Comparison of ENCODE assay signal across 18 cellular contexts in genomic region chr22:25493794-25494193, GRCh38.
"Had no signal": no experiment of that assay in that cellular context is flagged by ENCODE, and none has a peak within 500 bp of the region (broad histone marks: within the 10 kb centered on the region; RNA-seq: fewer than 3 reads in every experiment).

No MANE protein-coding gene starts in this region.

- DNase-seq: activated CD4-positive, alpha-beta memory T cell treated with anti-CD3 and anti-CD28 coated beads, Interleukin-2, amount 10 ng/mL, durations not matched to agents 7 days and 5 days; activated CD4-positive, alpha-beta T cell treated with anti-CD3 and anti-CD28 coated beads, Interleukin-2, amount 10 ng/mL, durations not matched to agents 24 days and 14 days; activated effector memory CD4-positive, alpha-beta T cell treated with anti-CD3 and anti-CD28 coated beads, Interleukin-2, amount 50 U/mL, for 16 hours; activated naive CD4-positive, alpha-beta T cell treated with anti-CD3 and anti-CD28 coated beads, Interleukin-2, amount 50 U/mL, for 16 hours; activated naive CD8-positive, alpha-beta T cell treated with anti-CD3 and anti-CD28 coated beads, Interleukin-2, amount 50 U/mL, for 24 hours; activated T-cell treated with anti-CD3 and anti-CD28 coated beads, Interleukin-2, amount 50 U/mL, for 72 hours; dermis blood vessel endothelial cell; effector memory CD8-positive, alpha-beta T cell; sigmoid colon; stimulated activated CD4-positive, alpha-beta T cell treated with anti-CD3 and anti-CD28 coated beads, Interleukin-15, amount 100 ng/mL, for 24 hours; stimulated activated CD8-positive, alpha-beta memory T cell treated with anti-CD3 and anti-CD28 coated beads, Interleukin-4, amount 100 ng/mL, for 48 hours; stimulated activated naive B cell treated with anti-CD40 and anti-IgM and Interleukin-4, amounts not matched to agents 10 μg/mL and 1 μg/mL and 100 μg/mL, for 72 hours; tibial artery had no signal

- H3K27me3 Mint-ChIP-seq: activated CD4-positive, alpha-beta memory T cell treated with anti-CD3 and anti-CD28 coated beads, Interleukin-2, amount 10 ng/mL, durations not matched to agents 7 days and 5 days had no signal

- H3K4me3 Mint-ChIP-seq: activated CD4-positive, alpha-beta memory T cell treated with anti-CD3 and anti-CD28 coated beads, Interleukin-2, amount 10 ng/mL, durations not matched to agents 7 days and 5 days; activated CD4-positive, alpha-beta T cell treated with anti-CD3 and anti-CD28 coated beads, Interleukin-2, amount 10 ng/mL, durations not matched to agents 24 days and 14 days; activated naive CD8-positive, alpha-beta T cell treated with anti-CD3 and anti-CD28 coated beads, Interleukin-2, amount 50 U/mL, for 24 hours; activated T-cell treated with anti-CD3 and anti-CD28 coated beads, Interleukin-2, amount 50 U/mL, for 72 hours; effector memory CD8-positive, alpha-beta T cell; stimulated activated naive B cell treated with anti-CD40 and anti-IgM and Interleukin-4, amounts not matched to agents 10 μg/mL and 1 μg/mL and 100 μg/mL, for 72 hours had no signal

- H3K9me3 Mint-ChIP-seq: activated naive CD8-positive, alpha-beta T cell treated with anti-CD3 and anti-CD28 coated beads, Interleukin-2, amount 50 U/mL, for 24 hours; activated T-cell treated with anti-CD3 and anti-CD28 coated beads, Interleukin-2, amount 50 U/mL, for 72 hours; stimulated activated naive B cell treated with anti-CD40 and anti-IgM and Interleukin-4, amounts not matched to agents 10 μg/mL and 1 μg/mL and 100 μg/mL, for 72 hours had no signal

- FAIRE-seq: frontal cortex, islet of Langerhans had no signal

- H3K27ac ChIP-seq: cardiac muscle cell, esophagus muscularis mucosa, sigmoid colon, tibial artery had no signal

- ATAC-seq: activated CD4-positive, CD25-positive, alpha-beta regulatory T cell treated with anti-CD3 and anti-CD28 coated beads, Interleukin-2, amount 50 U/mL, for 24 hours; activated naive CD8-positive, alpha-beta T cell treated with anti-CD3 and anti-CD28 coated beads, Interleukin-2, amount 50 U/mL, for 24 hours; activated T-cell treated with anti-CD3 and anti-CD28 coated beads, Interleukin-2, amount 50 U/mL, for 72 hours; effector memory CD8-positive, alpha-beta T cell had no signal

- H3K27ac Mint-ChIP-seq: activated CD4-positive, alpha-beta memory T cell treated with anti-CD3 and anti-CD28 coated beads, Interleukin-2, amount 10 ng/mL, durations not matched to agents 7 days and 5 days; activated CD4-positive, alpha-beta T cell treated with anti-CD3 and anti-CD28 coated beads, Interleukin-2, amount 10 ng/mL, durations not matched to agents 24 days and 14 days; activated naive CD8-positive, alpha-beta T cell treated with anti-CD3 and anti-CD28 coated beads, Interleukin-2, amount 50 U/mL, for 24 hours; activated T-cell treated with anti-CD3 and anti-CD28 coated beads, Interleukin-2, amount 50 U/mL, for 72 hours; effector memory CD8-positive, alpha-beta T cell; stimulated activated naive B cell treated with anti-CD40 and anti-IgM and Interleukin-4, amounts not matched to agents 10 μg/mL and 1 μg/mL and 100 μg/mL, for 72 hours had no signal
